In genomic region chr4:95949136-95949765, GRCh38 we compare ENCODE assay signal across 19 cellular contexts.
A peak's percentile ranks its signal among the peaks of the same experiment; 100 is the strongest.
DNase-seq lines count a peak whose midpoint lies in the region; ATAC-seq and TF ChIP-seq lines count a peak whose summit lies in the region.
"Had no signal": no experiment of that assay in that cellular context is flagged by ENCODE, and none has a peak within 500 bp of the region (broad histone marks: within the 10 kb centered on the region; RNA-seq: fewer than 3 reads in every experiment).

No MANE protein-coding gene starts in this region.

- WGBS in heart right ventricle, 2 donors = 53 to 57% methylated on average over 3 of the region's 3 CpGs

- ATAC-seq in SK-N-SH treated with all-trans-retinoic acid at 6 μM for 48 hours (peak; percentile 93), GM19455 (IDR thresholded peaks at IDR 0.05; ENCODE audit: unreplicated experiment) (no peak), heart right ventricle (no peak)
- ATAC-seq: CD8-positive, alpha-beta T cell; HepG2 had no signal

- H3K36me3 ChIP-seq in heart right ventricle = no peaks in the 10 kb centered on the region

- peaks cover 15% of the 10 kb centered on the region for H3K4me1 Mint-ChIP-seq in mesothelial cell of epicardium

- in situ Hi-C loops in G401 (cut with HindIII; ENCODE audit: low sequenced_read_pairs) = no loop called here

- peaks cover 38% of the 10 kb centered on the region for H3K9me3 Mint-ChIP-seq in mesothelial cell of epicardium
- H3K9me3 Mint-ChIP-seq: CD8-positive, alpha-beta T cell had no signal

- H3K9me3 ChIP-seq in heart right ventricle = peaks cover 0 to 18% (median 9%) of the 10 kb centered on the region in 11 donors

- no peak for TF ChIP-seq CTCF in choroid plexus epithelial cell (conservative IDR thresholded peaks at IDR 0.05; ENCODE audit: low read depth, low read length)
- no peak for TF ChIP-seq CTCF in mesothelial cell of epicardium (IDR thresholded peaks at IDR 0.05; ENCODE audit: unreplicated experiment)
- no peak for TF ChIP-seq CTCF in heart right ventricle (IDR thresholded peaks at IDR 0.05)

- H3K4me3 Mint-ChIP-seq in mesothelial cell of epicardium = no peak overlapping the region
- H3K4me3 Mint-ChIP-seq: CD8-positive, alpha-beta T cell had no signal

- H3K27ac ChIP-seq in heart right ventricle = no peak overlapping the region
- H3K27ac ChIP-seq: 22Rv1, PC-9 had no signal

- H3K27me3 ChIP-seq in heart right ventricle = no peaks in the 10 kb centered on the region

- intact Hi-C loops in heart right ventricle (cut with DNase I) = no loop called here

- peak; percentile 19 for DNase-seq in A172 (ENCODE audit: low spot score)
- peak; percentile 66 for DNase-seq in choroid plexus epithelial cell (ENCODE audit: low read depth)
- DNase-seq in mesothelial cell of epicardium (ENCODE audit: low spot score in 2 of 2, unreplicated experiment in 2 of 2) = no peak
- no peak for DNase-seq in G401 (ENCODE audit: low spot score)
- DNase-seq in foreskin melanocyte = no peak
- DNase-seq in heart right ventricle = no peak
- DNase-seq: CD8-positive, alpha-beta T cell; DMS79; GOT3; KG1; NCI-H1048; NCI-H1436 treated with DMSO at 0.1 percent for 48 hours; NCI-H2081; NCI-H524; PC-9 had no signal

- H3K36me3 Mint-ChIP-seq in mesothelial cell of epicardium = peaks cover 16% of the 10 kb centered on the region
- H3K36me3 Mint-ChIP-seq: CD8-positive, alpha-beta T cell had no signal

- H3K4me1 ChIP-seq in heart right ventricle = no peaks in the 10 kb centered on the region

- H3K27ac Mint-ChIP-seq in mesothelial cell of epicardium = peak overlapping the region; percentile 82
- H3K27ac Mint-ChIP-seq: CD8-positive, alpha-beta T cell had no signal

- H3K4me3 ChIP-seq in choroid plexus epithelial cell (ENCODE audit: low read depth, low read length) = no peak overlapping the region
- no peak overlapping the region for H3K4me3 ChIP-seq in heart right ventricle
- H3K4me3 ChIP-seq: PC-9 had no signal

- H3K27me3 Mint-ChIP-seq in mesothelial cell of epicardium (ENCODE audit: low read depth) = no peaks in the 10 kb centered on the region

TF ChIP-seq in SK-N-SH treated with all-trans-retinoic acid at 6 μM for 48 hours, 23 proteins besides CTCF, POLR2A, EP300 and RAD21:
- no peak for TF ChIP-seq POU6F1 (CRISPR knock-in tag; IDR thresholded peaks at IDR 0.05; ENCODE audit: borderline replicate concordance, low read depth)
- peak; percentile 71; the same call in 1 of the 2 replicates for TF ChIP-seq ISL1 (CRISPR knock-in tag; IDR thresholded peaks at IDR 0.05)

Comparison
In these comparisons a context has a peak if more than half of its experiments do, and no peak if none do; other contexts are left out.
1. DNase-seq: peak in A172 (single experiment) and choroid plexus epithelial cell (single experiment); none in mesothelial cell of epicardium (0 of 2), G401 (single experiment), foreskin melanocyte (single experiment) and heart right ventricle (0 of 2).